In genomic region chr14:98223709-98224108, GRCh38 we compare ENCODE assay signal across 8 cellular contexts.
A peak's percentile ranks its signal among the peaks of the same experiment; 100 is the strongest.
DNase-seq lines count a peak whose midpoint lies in the region; ATAC-seq and TF ChIP-seq lines count a peak whose summit lies in the region.
"Not testable (repeated sequence)": the region's sequence is repeated elsewhere in the genome, so short reads cannot be mapped to it uniquely, and the experiment has no call there.

No MANE protein-coding gene starts in this region.

- H3K27me3 ChIP-seq in DND-41 (ENCODE audit: insufficient read depth, low read length, poor library complexity) = not testable (repeated sequence)

- H3K4me3 Mint-ChIP-seq in T-helper 1 cell treated with Interleukin-12 subunit alpha and Interleukin-12 subunit beta and Interleukin-4 antibody, amounts not matched to agents 30 μg/mL and 1 μg/mL, for 36 hours = peak overlapping the region; percentile 49
- H3K4me3 Mint-ChIP-seq in activated CD4-positive, alpha-beta T cell treated with anti-CD3 and anti-CD28 coated beads, Interleukin-2, amount 10 ng/mL, durations not matched to agents 24 days and 14 days = peak overlapping the region; percentile 48
- H3K4me3 Mint-ChIP-seq in activated naive CD4-positive, alpha-beta T cell treated with anti-CD3 and anti-CD28 coated beads for 36 hours = peak overlapping the region; percentile 62
- H3K4me3 Mint-ChIP-seq in stimulated activated naive CD8-positive, alpha-beta T cell treated with anti-CD3 and anti-CD28 coated beads, Interleukin-15, amount 100 ng/mL, for 72 hours = peak overlapping the region; percentile 64 to 71

- DNase-seq in DND-41 = peak; percentile 86
- DNase-seq in activated CD4-positive, alpha-beta T cell treated with anti-CD3 and anti-CD28 coated beads, Interleukin-2, amount 10 ng/mL, durations not matched to agents 24 days and 14 days = peak; percentile 89
- peak; percentile 60 for DNase-seq in activated T-cell treated with anti-CD3 and anti-CD28 coated beads, Interleukin-2, amount 50 U/mL, for 1 hour
- DNase-seq in activated naive CD4-positive, alpha-beta T cell treated with anti-CD3 and anti-CD28 coated beads for 36 hours = peak; percentile 70
- DNase-seq in effector CD4-positive, alpha-beta T cell = peak; percentile 45
- DNase-seq in stimulated activated CD4-positive, alpha-beta T cell treated with anti-CD3 and anti-CD28 coated beads, Interleukin-15, amount 100 ng/mL, for 24 hours = peak; percentile 32
- DNase-seq in stimulated activated naive CD8-positive, alpha-beta T cell treated with anti-CD3 and anti-CD28 coated beads, Interleukin-15, amount 100 ng/mL, for 72 hours = peak in 1 of 2 donors; percentile 33

- H3K4me1 ChIP-seq in DND-41 (ENCODE audit: insufficient read depth, low read length) = peaks cover 58% of the 10 kb centered on the region

- H3K9me3 Mint-ChIP-seq in T-helper 1 cell treated with Interleukin-12 subunit alpha and Interleukin-12 subunit beta and Interleukin-4 antibody, amounts not matched to agents 30 μg/mL and 1 μg/mL, for 36 hours; activated CD4-positive, alpha-beta T cell treated with anti-CD3 and anti-CD28 coated beads, Interleukin-2, amount 10 ng/mL, durations not matched to agents 24 days and 14 days; activated naive CD4-positive, alpha-beta T cell treated with anti-CD3 and anti-CD28 coated beads for 36 hours; stimulated activated naive CD8-positive, alpha-beta T cell treated with anti-CD3 and anti-CD28 coated beads, Interleukin-15, amount 100 ng/mL, for 72 hours: not testable (repeated sequence)

- TF ChIP-seq CTCF in DND-41 (IDR thresholded peaks at IDR 0.05; ENCODE audit: borderline replicate concordance, extremely low read depth, low read length, poor library complexity, severe bottlenecking) = not testable (repeated sequence)

- H3K79me2 ChIP-seq in DND-41 (ENCODE audit: insufficient read depth, low read length) = not testable (repeated sequence)

- intact Hi-C loops in activated CD4-positive, alpha-beta T cell treated with anti-CD3 and anti-CD28 coated beads, Interleukin-2, amount 10 ng/mL, durations not matched to agents 24 days and 14 days (cut with micrococcal nuclease) = not testable (repeated sequence)
- intact Hi-C loops in activated naive CD4-positive, alpha-beta T cell treated with anti-CD3 and anti-CD28 coated beads for 36 hours (cut with micrococcal nuclease) = loop anchor here (1.0 to 5.0 kb wide), 6 partner anchors 11 to 1049 kb away; partner anchors contain the start of gene BCL11B

- H3K27ac Mint-ChIP-seq in T-helper 1 cell treated with Interleukin-12 subunit alpha and Interleukin-12 subunit beta and Interleukin-4 antibody, amounts not matched to agents 30 μg/mL and 1 μg/mL, for 36 hours = peak overlapping the region; percentile 95
- peak overlapping the region; percentile 91 for H3K27ac Mint-ChIP-seq in activated CD4-positive, alpha-beta T cell treated with anti-CD3 and anti-CD28 coated beads, Interleukin-2, amount 10 ng/mL, durations not matched to agents 24 days and 14 days
- H3K27ac Mint-ChIP-seq in activated naive CD4-positive, alpha-beta T cell treated with anti-CD3 and anti-CD28 coated beads for 36 hours = peak overlapping the region; percentile 94
- H3K27ac Mint-ChIP-seq in stimulated activated naive CD8-positive, alpha-beta T cell treated with anti-CD3 and anti-CD28 coated beads, Interleukin-15, amount 100 ng/mL, for 72 hours = peak overlapping the region; percentile 86 to 95

- peak overlapping the region; percentile 77 for H3K27ac ChIP-seq in DND-41 (ENCODE audit: low read length)

- H3K4me3 ChIP-seq in DND-41 (ENCODE audit: low read depth in 1 of 2, low read length in 2 of 2) = not testable (repeated sequence)

- peaks cover 18% of the 10 kb centered on the region for H3K36me3 Mint-ChIP-seq in T-helper 1 cell treated with Interleukin-12 subunit alpha and Interleukin-12 subunit beta and Interleukin-4 antibody, amounts not matched to agents 30 μg/mL and 1 μg/mL, for 36 hours (ENCODE audit: low read depth)
- not testable (repeated sequence) for H3K36me3 Mint-ChIP-seq in activated CD4-positive, alpha-beta T cell treated with anti-CD3 and anti-CD28 coated beads, Interleukin-2, amount 10 ng/mL, durations not matched to agents 24 days and 14 days (ENCODE audit: low read depth); activated naive CD4-positive, alpha-beta T cell treated with anti-CD3 and anti-CD28 coated beads for 36 hours (ENCODE audit: low read depth)

- CTCF ChIA-PET in activated naive CD4-positive, alpha-beta T cell treated with anti-CD3 and anti-CD28 coated beads for 36 hours (lab: Charles Lee) = interaction anchor here (1.6 kb wide), 1 partner anchor 13 kb away, joined by 4 read pairs; no protein-coding TSS in a partner anchor

- H3K9ac ChIP-seq in DND-41 (ENCODE audit: low read depth, low read length) = peak overlapping the region; percentile 3; the same call in 1 of the 2 replicates

- not testable (repeated sequence) for H4K20me1 ChIP-seq in DND-41 (ENCODE audit: insufficient read depth, low read length)

- H3K27me3 Mint-ChIP-seq in T-helper 1 cell treated with Interleukin-12 subunit alpha and Interleukin-12 subunit beta and Interleukin-4 antibody, amounts not matched to agents 30 μg/mL and 1 μg/mL, for 36 hours (ENCODE audit: low read depth); activated CD4-positive, alpha-beta T cell treated with anti-CD3 and anti-CD28 coated beads, Interleukin-2, amount 10 ng/mL, durations not matched to agents 24 days and 14 days; activated naive CD4-positive, alpha-beta T cell treated with anti-CD3 and anti-CD28 coated beads for 36 hours (ENCODE audit: low read depth); stimulated activated naive CD8-positive, alpha-beta T cell treated with anti-CD3 and anti-CD28 coated beads, Interleukin-15, amount 100 ng/mL, for 72 hours: not testable (repeated sequence)

- H3K4me2 ChIP-seq in DND-41 (ENCODE audit: insufficient read depth, low read length) = peak overlapping the region; percentile 4; the same call in 1 of the 2 replicates

- H3K9me3 ChIP-seq in DND-41 (ENCODE audit: insufficient read depth, low read length, severe bottlenecking) = not testable (repeated sequence)

- ATAC-seq in DND-41 (ENCODE audit: insufficient read depth, low read depth) = peak; percentile 96
- ATAC-seq in stimulated activated naive CD8-positive, alpha-beta T cell treated with anti-CD3 and anti-CD28 coated beads, Interleukin-15, amount 100 ng/mL, for 72 hours = peak; percentile 72

- H3K4me1 Mint-ChIP-seq in T-helper 1 cell treated with Interleukin-12 subunit alpha and Interleukin-12 subunit beta and Interleukin-4 antibody, amounts not matched to agents 30 μg/mL and 1 μg/mL, for 36 hours (ENCODE audit: low read depth) = peaks cover 61% of the 10 kb centered on the region
- H3K4me1 Mint-ChIP-seq in activated CD4-positive, alpha-beta T cell treated with anti-CD3 and anti-CD28 coated beads, Interleukin-2, amount 10 ng/mL, durations not matched to agents 24 days and 14 days = peaks cover 47% of the 10 kb centered on the region
- H3K4me1 Mint-ChIP-seq in activated naive CD4-positive, alpha-beta T cell treated with anti-CD3 and anti-CD28 coated beads for 36 hours (ENCODE audit: low read depth) = peaks cover 69% of the 10 kb centered on the region
- H3K4me1 Mint-ChIP-seq in stimulated activated naive CD8-positive, alpha-beta T cell treated with anti-CD3 and anti-CD28 coated beads, Interleukin-15, amount 100 ng/mL, for 72 hours = peaks cover 57% of the 10 kb centered on the region

- H3K36me3 ChIP-seq in DND-41 (ENCODE audit: insufficient read depth, low read length) = not testable (repeated sequence)

- H2AFZ ChIP-seq in DND-41 (ENCODE audit: low read depth, low read length) = not testable (repeated sequence)
